In genomic region chr3:141434255-141434654, GRCh38 we compare ENCODE assay signal across 20 cellular contexts. TPM values are rescaled to one million over a fixed set of nuclear protein-coding genes. Genes with fewer than 3 reads are reported as not detected.
DNase-seq lines count a peak whose midpoint lies in the region; ATAC-seq and TF ChIP-seq lines count a peak whose summit lies in the region.
"Had no signal": no experiment of that assay in that cellular context is flagged by ENCODE, and none has a peak within 500 bp of the region (broad histone marks: within the 10 kb centered on the region; RNA-seq: fewer than 3 reads in every experiment).

No MANE protein-coding gene starts in this region.

- H2AFZ ChIP-seq in MM.1S (ENCODE audit: low read length): no peak overlapping the region

- TF ChIP-seq POLR2A in vagina (IDR thresholded peaks at IDR 0.05): no peak

- H3F3A ChIP-seq in MM.1S (ENCODE audit: insufficient read depth, low read length): peaks cover 93% of the 10 kb centered on the region

- peaks cover 93% of the 10 kb centered on the region for H3K4me1 ChIP-seq in left ventricle myocardium inferior
- peaks cover 68% of the 10 kb centered on the region for H3K4me1 ChIP-seq in MM.1S (ENCODE audit: low read length)
- peaks cover 50% of the 10 kb centered on the region for H3K4me1 ChIP-seq in muscle layer of colon (ENCODE audit: insufficient read depth, low read length)
- H3K4me1 ChIP-seq in vagina: peaks cover 40% of the 10 kb centered on the region
- H3K4me1 ChIP-seq: BLaER1 had no signal

- H3K9me3 ChIP-seq in left ventricle myocardium inferior (replicated peaks) (no peaks in the 10 kb centered on the region), MM.1S (replicated peaks; ENCODE audit: insufficient read depth, low read length) (no peaks in the 10 kb centered on the region), muscle layer of colon (ENCODE audit: low read length) (no peaks in the 10 kb centered on the region), vagina (no peaks in the 10 kb centered on the region)
- H3K9me3 ChIP-seq: BLaER1, left lung had no signal

- H3K36me3 ChIP-seq in left ventricle myocardium inferior (peaks cover 18% of the 10 kb centered on the region), MM.1S (replicated peaks; ENCODE audit: insufficient read depth, low read length) (peaks cover 41% of the 10 kb centered on the region), muscle layer of colon (ENCODE audit: insufficient read depth, low read length) (peaks cover 9% of the 10 kb centered on the region), vagina (peaks cover 0 to 7% of the 10 kb centered on the region in 2 donors)
- H3K36me3 ChIP-seq: BLaER1 had no signal

- intact Hi-C loops in left ventricle myocardium inferior (cut with micrococcal nuclease): no loop called here
- intact Hi-C loops in Right ventricle myocardium inferior (cut with DNase I): no loop called here
- intact Hi-C loops in vagina (cut with DNase I): no loop called here

- TF ChIP-seq CTCF in left ventricle myocardium inferior (IDR thresholded peaks at IDR 0.05; ENCODE audit: borderline replicate concordance) (no peak), MM.1S (IDR thresholded peaks at IDR 0.05; ENCODE audit: low read length) (no peak), vagina (IDR thresholded peaks at IDR 0.05) (no peak)

- peak overlapping the region; percentile 6; the same call in 1 of the 2 replicates for H3K4me2 ChIP-seq in MM.1S (ENCODE audit: low read depth, low read length)
- H3K4me2 ChIP-seq: BLaER1 had no signal

- H3K27ac ChIP-seq in left ventricle myocardium inferior (replicated peaks) (peak overlapping the region; percentile 82), MM.1S (ENCODE audit: low read length) (peak overlapping the region; percentile 34; the same call in 1 of the 2 replicates), muscle layer of colon (ENCODE audit: low read depth, low read length) (peak overlapping the region; percentile 57), vagina (peak overlapping the region; percentile 16)
- H3K27ac ChIP-seq: BLaER1, left lung, skin epidermis had no signal

- DNase-seq in left ventricle myocardium inferior (no peak), Right ventricle myocardium inferior (ENCODE audit: missing footprints) (no peak), MM.1S (no peak), vagina (ENCODE audit: extremely low spot score in 2 of 2) (no peak)
- DNase-seq: activated CD4-positive, alpha-beta T cell treated with anti-CD3 and anti-CD28 coated beads for 4 hours; activated CD8-positive, alpha-beta memory T cell treated with anti-CD3 and anti-CD28 coated beads, Interleukin-2, amount 10 ng/mL, durations not matched to agents 7 days and 5 days; activated naive CD8-positive, alpha-beta T cell treated with anti-CD3 and anti-CD28 coated beads, Interleukin-2, amount 10 ng/mL, durations not matched to agents 7 days and 5 days; DMS153; left lung; NCI-H1417; NCI-H526 treated with DMSO at 0.1 percent for 48 hours; posterior cingulate gyrus; SHP77; stimulated activated naive CD4-positive, alpha-beta T cell treated with Interleukin-2 at 50 U/mL for 16 hours had no signal

- H3K27me3 ChIP-seq in left ventricle myocardium inferior (ENCODE audit: low read depth) (no peaks in the 10 kb centered on the region), MM.1S (replicated peaks; ENCODE audit: insufficient read depth, low read length) (no peaks in the 10 kb centered on the region), muscle layer of colon (ENCODE audit: control insufficient read depth in 1 of 2, insufficient read depth in 2 of 2, low read length in 2 of 2) (no peaks in the 10 kb centered on the region), vagina (no peaks in the 10 kb centered on the region)
- H3K27me3 ChIP-seq: BLaER1, left lung had no signal

- H3K9ac ChIP-seq in MM.1S (ENCODE audit: low read length) (no peak overlapping the region), muscle layer of colon (ENCODE audit: low read length) (no peak overlapping the region)
- H3K9ac ChIP-seq: BLaER1 had no signal

- H3K79me2 ChIP-seq in MM.1S (ENCODE audit: low read length): peaks cover 97% of the 10 kb centered on the region

- H3K9me2 ChIP-seq in MM.1S (replicated peaks; ENCODE audit: insufficient read depth, low read length): no peaks in the 10 kb centered on the region

- H3K4me3 ChIP-seq in left ventricle myocardium inferior: no peak overlapping the region
- H3K4me3 ChIP-seq in MM.1S (ENCODE audit: low read length): no peak overlapping the region
- H3K4me3 ChIP-seq in muscle layer of colon (ENCODE audit: low read depth in 1 of 2, low read length in 2 of 2): peak overlapping the region in 1 of 2 donors; percentile 17
- H3K4me3 ChIP-seq in vagina: no peak overlapping the region
- H3K4me3 ChIP-seq: BLaER1, left lung, skin epidermis had no signal

- peaks cover 79% of the 10 kb centered on the region for H4K20me1 ChIP-seq in MM.1S (ENCODE audit: insufficient read depth, low read length)
- H4K20me1 ChIP-seq: BLaER1 had no signal

- ATAC-seq in Right ventricle myocardium inferior (no peak), SK-N-SH treated with all-trans-retinoic acid at 6 μM for 48 hours (no peak), HG03521 (IDR thresholded peaks at IDR 0.05; ENCODE audit: unreplicated experiment) (no peak)
- no peak for ATAC-seq in activated CD4-positive, CD25-positive, alpha-beta regulatory T cell treated with anti-CD3 and anti-CD28 coated beads, Interleukin-2, amount 50 U/mL, for 24 hours
- ATAC-seq: activated CD8-positive, alpha-beta memory T cell treated with anti-CD3 and anti-CD28 coated beads, Interleukin-2, amount 10 ng/mL, durations not matched to agents 7 days and 5 days; left lung had no signal

TF ChIP-seq in SK-N-SH treated with all-trans-retinoic acid at 6 μM for 48 hours, 23 proteins besides CTCF, POLR2A, EP300 and RAD21 (continues in another document):
- no peak for TF ChIP-seq TCF4 (CRISPR knock-in tag; IDR thresholded peaks at IDR 0.05; ENCODE audit: borderline replicate concordance)
- TF ChIP-seq ZNF565 (CRISPR knock-in tag; conservative IDR thresholded peaks at IDR 0.05; ENCODE audit: low read depth): no peak
- TF ChIP-seq ISL1 (CRISPR knock-in tag; IDR thresholded peaks at IDR 0.05): no peak
- TF ChIP-seq, protein P1, sequence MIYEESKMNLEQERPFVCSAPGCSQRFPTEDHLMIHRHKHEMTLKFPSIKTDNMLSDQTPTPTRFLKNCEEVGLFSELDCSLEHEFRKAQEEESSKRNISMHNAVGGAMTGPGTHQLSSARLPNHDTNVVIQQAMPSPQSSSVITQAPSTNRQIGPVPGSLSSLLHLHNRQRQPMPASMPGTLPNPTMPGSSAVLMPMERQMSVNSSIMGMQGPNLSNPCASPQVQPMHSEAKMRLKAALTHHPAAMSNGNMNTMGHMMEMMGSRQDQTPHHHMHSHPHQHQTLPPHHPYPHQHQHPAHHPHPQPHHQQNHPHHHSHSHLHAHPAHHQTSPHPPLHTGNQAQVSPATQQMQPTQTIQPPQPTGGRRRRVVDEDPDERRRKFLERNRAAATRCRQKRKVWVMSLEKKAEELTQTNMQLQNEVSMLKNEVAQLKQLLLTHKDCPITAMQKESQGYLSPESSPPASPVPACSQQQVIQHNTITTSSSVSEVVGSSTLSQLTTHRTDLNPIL (CRISPR knock-in tag; IDR thresholded peaks at IDR 0.05; ENCODE audit: low read depth): no peak
- no peak for TF ChIP-seq PPARA (CRISPR knock-in tag; IDR thresholded peaks at IDR 0.05; ENCODE audit: borderline replicate concordance)
- no peak for TF ChIP-seq BACH2 (CRISPR knock-in tag; IDR thresholded peaks at IDR 0.05; ENCODE audit: borderline replicate concordance)
- TF ChIP-seq ZNF70 (CRISPR knock-in tag; IDR thresholded peaks at IDR 0.05): no peak
- no peak for TF ChIP-seq ARNTL (CRISPR knock-in tag; IDR thresholded peaks at IDR 0.05; ENCODE audit: borderline replicate concordance, low read depth)
- TF ChIP-seq GLIS3 (CRISPR knock-in tag; IDR thresholded peaks at IDR 0.05): no peak
- no peak for TF ChIP-seq TOX (CRISPR knock-in tag; IDR thresholded peaks at IDR 0.05; ENCODE audit: borderline replicate concordance)
- no peak for TF ChIP-seq OSR1 (CRISPR knock-in tag; IDR thresholded peaks at IDR 0.05)
- no peak for TF ChIP-seq ESRRG (CRISPR knock-in tag; IDR thresholded peaks at IDR 0.05)
- no peak for TF ChIP-seq TSHZ2 (CRISPR knock-in tag; IDR thresholded peaks at IDR 0.05)
- no peak for TF ChIP-seq SNAI2 (CRISPR knock-in tag; IDR thresholded peaks at IDR 0.05)
- no peak for TF ChIP-seq ZFP30 (CRISPR knock-in tag; IDR thresholded peaks at IDR 0.05)

RNA-seq across cellular contexts. Expression of gene RASA2, which starts 52.6 kb away (rescaled TPM):
- total RNA-seq in left ventricle myocardium inferior (4.3 TPM), Right ventricle myocardium inferior (6.4 TPM), vagina (18.4 TPM)

Comparison
In these comparisons a context has a peak if more than half of its experiments do, and no peak if none do; other contexts are left out.
1. H3K27ac ChIP-seq: peak in every context shown above with its lines; median percentile 82 in left ventricle myocardium inferior; 57 in muscle layer of colon; 34 in MM.1S; 16 in vagina.